In genomic region chr20:38723982-38724602, GRCh38 we compare ENCODE assay signal across 11 cellular contexts. TPM values are rescaled to one million over a fixed set of nuclear protein-coding genes. Genes with fewer than 3 reads are reported as not detected.
A peak's percentile ranks its signal among the peaks of the same experiment; 100 is the strongest.
DNase-seq lines count a peak whose midpoint lies in the region; ATAC-seq and FAIRE-seq lines count a peak whose summit lies in the region.
"Had no signal": no experiment of that assay in that cellular context is flagged by ENCODE, and none has a peak within 500 bp of the region (broad histone marks: within the 10 kb centered on the region; RNA-seq: fewer than 3 reads in every experiment).

SLC32A1 (plus strand) TSS chr20:38724486; CDS start chr20:38724725, 239 bp downstream.

- no peak within 1 kb of the TSS for H3K27ac Mint-ChIP-seq in activated T-helper 17 cell treated with anti-CD3 and anti-CD28 coated beads, Interleukin-2, amount 50 U/mL, for 72 hours

- DNase-seq in GM19239 (ENCODE audit: insufficient read length, low spot score) (peak; percentile 14), left kidney (ENCODE audit: low read depth, low spot score) (peak; percentile 78), C1 segment of cervical spinal cord (lab: John Stamatoyannopoulos, UW) (no peak), substantia nigra (lab: John Stamatoyannopoulos, UW) (no peak)
- DNase-seq: foreskin keratinocyte, SHP77 had no signal

- H3K4me1 Mint-ChIP-seq in activated T-helper 17 cell treated with anti-CD3 and anti-CD28 coated beads, Interleukin-2, amount 50 U/mL, for 72 hours = peaks cover 18% of the 10 kb centered on the region

- H3K4me2 ChIP-seq in BLaER1 treated with 17β-estradiol and CSF1 and Interleukin-3, amounts not matched to agents 10 nM and 100 nM = peak within 1 kb of the TSS; percentile 69 to 99 (median 80)

- H3K4me3 ChIP-seq in BLaER1 treated with 17β-estradiol and CSF1 and Interleukin-3, amounts not matched to agents 10 nM and 100 nM = peak within 1 kb of the TSS; percentile 33 to 52 (median 46)

- H3K9me3 ChIP-seq in BLaER1 treated with 17β-estradiol and CSF1 and Interleukin-3, amounts not matched to agents 10 nM and 100 nM (replicated peaks in 1 of 11) = peaks cover 10 to 13% (median 12%) of the 10 kb centered on the region in 11 experiments; a peak in 18 of 22 replicates

- H3K27me3 ChIP-seq in BLaER1 treated with 17β-estradiol and CSF1 and Interleukin-3, amounts not matched to agents 10 nM and 100 nM = peaks cover 100% of the 10 kb centered on the region in 11 experiments

- H3K27me3 Mint-ChIP-seq in activated T-helper 17 cell treated with anti-CD3 and anti-CD28 coated beads, Interleukin-2, amount 50 U/mL, for 72 hours = peaks cover 77% of the 10 kb centered on the region

- no peaks in the 10 kb centered on the region for H3K9me3 Mint-ChIP-seq in activated T-helper 17 cell treated with anti-CD3 and anti-CD28 coated beads, Interleukin-2, amount 50 U/mL, for 72 hours

- H3K36me3 ChIP-seq in BLaER1 treated with 17β-estradiol and CSF1 and Interleukin-3, amounts not matched to agents 10 nM and 100 nM = no peaks in the 10 kb centered on the region

- peaks cover 42 to 78% (median 66%) of the 10 kb centered on the region in 10 experiments for H3K4me1 ChIP-seq in BLaER1 treated with 17β-estradiol and CSF1 and Interleukin-3, amounts not matched to agents 10 nM and 100 nM
- H3K4me1 ChIP-seq: foreskin keratinocyte, parathyroid adenoma had no signal

- ATAC-seq in activated T-helper 17 cell treated with anti-CD3 and anti-CD28 coated beads, Interleukin-2, amount 50 U/mL, for 72 hours (replicated peaks) = no peak
- ATAC-seq in GM18861 (IDR thresholded peaks at IDR 0.05; ENCODE audit: unreplicated experiment) (no peak), HG03196 (IDR thresholded peaks at IDR 0.05; ENCODE audit: unreplicated experiment) (no peak)
- ATAC-seq: foreskin keratinocyte had no signal

- H3K36me3 Mint-ChIP-seq in activated T-helper 17 cell treated with anti-CD3 and anti-CD28 coated beads, Interleukin-2, amount 50 U/mL, for 72 hours (ENCODE audit: low read depth) = peaks cover 10% of the 10 kb centered on the region

- H3K9ac ChIP-seq in BLaER1 treated with 17β-estradiol and CSF1 and Interleukin-3, amounts not matched to agents 10 nM and 100 nM = peak within 1 kb of the TSS in 2 of 11 experiments; percentile 10 to 25; a peak in 3 of 22 replicates
- H3K9ac ChIP-seq: parathyroid adenoma had no signal

- no peak for FAIRE-seq in GM19239 (lab: Jason Lieb, UNC)

- H3K4me3 Mint-ChIP-seq in activated T-helper 17 cell treated with anti-CD3 and anti-CD28 coated beads, Interleukin-2, amount 50 U/mL, for 72 hours = peak within 1 kb of the TSS; percentile 40

- peaks cover 0 to 90% (median 61%) of the 10 kb centered on the region in 11 experiments; a peak in 19 of 22 replicates for H4K20me1 ChIP-seq in BLaER1 treated with 17β-estradiol and CSF1 and Interleukin-3, amounts not matched to agents 10 nM and 100 nM

- H3K27ac ChIP-seq in BLaER1 treated with 17β-estradiol and CSF1 and Interleukin-3, amounts not matched to agents 10 nM and 100 nM = no peak within 1 kb of the TSS
- no peak within 1 kb of the TSS for H3K27ac ChIP-seq in substantia nigra (ENCODE audit: low read depth, low read length, poor library complexity, severe bottlenecking)
- H3K27ac ChIP-seq: foreskin keratinocyte, parathyroid adenoma had no signal

RNA-seq across cellular contexts. Expression of gene SLC32A1, which starts in this region (rescaled TPM):
- under 1 TPM in 1 of 2 donors, not detected in 1; 0.11 TPM for total RNA-seq in activated T-helper 17 cell treated with anti-CD3 and anti-CD28 coated beads, Interleukin-2, amount 50 U/mL, for 72 hours
- total RNA-seq: foreskin keratinocyte had no signal

Comparison
In these comparisons a context has a peak if more than half of its experiments do, and no peak if none do; other contexts are left out.
1. DNase-seq: peak in GM19239 (single experiment) and left kidney (single experiment); none in C1 segment of cervical spinal cord (0 of 14) and substantia nigra (0 of 49).